Comparison of ENCODE assay signal across 1 cellular context in genomic region chr12:8909752-8910151, GRCh38.
TF ChIP-seq lines count a peak whose summit lies in the region.

No MANE protein-coding gene starts in this region.

TF ChIP-seq in H1, 55 proteins besides CTCF, POLR2A, EP300 and RAD21:
- TF ChIP-seq SIX5 (IDR thresholded peaks at IDR 0.05; ENCODE audit: low read depth, low read length) (no peak), PHF8 (conservative IDR thresholded peaks at IDR 0.05; ENCODE audit: low read depth, low read length) (no peak), SIN3A (conservative IDR thresholded peaks at IDR 0.05 in 1 of 2, IDR thresholded peaks at IDR 0.05 in 1 of 2; ENCODE audit: low read depth in 1 of 2, low read length in 2 of 2) (no peak), YY1 (IDR thresholded peaks at IDR 0.05; ENCODE audit: low read depth, low read length) (no peak), CHD1 (IDR thresholded peaks at IDR 0.05; ENCODE audit: low read depth, low read length) (no peak), CREB1 (IDR thresholded peaks at IDR 0.05) (no peak), HDAC6 (IDR thresholded peaks at IDR 0.05; ENCODE audit: low read depth, low read length) (no peak), BACH1 (IDR thresholded peaks at IDR 0.05; ENCODE audit: low read length) (no peak), FOSL1 (IDR thresholded peaks at IDR 0.05; ENCODE audit: insufficient read depth, low read depth, low read length) (no peak), SP2 (IDR thresholded peaks at IDR 0.05; ENCODE audit: low read length) (no peak)
